Comparison of ENCODE assay signal across 23 cellular contexts in genomic region chr6:141824258-141824795, GRCh38.
"Had no signal": no experiment of that assay in that cellular context is flagged by ENCODE, and none has a peak within 500 bp of the region (broad histone marks: within the 10 kb centered on the region; RNA-seq: fewer than 3 reads in every experiment).

No MANE protein-coding gene starts in this region.

- DNase-seq: activated B cell treated with CpG ODN at 0.5 μM for 24 hours; activated CD4-positive, alpha-beta memory T cell treated with anti-CD3 and anti-CD28 coated beads for 36 hours; activated CD4-positive, alpha-beta T cell treated with anti-CD3 and anti-CD28 coated beads for 1 hour; activated CD4-positive, alpha-beta T cell treated with anti-CD3 and anti-CD28 coated beads, Interleukin-2, amount 10 ng/mL, durations not matched to agents 7 days and 5 days; activated CD8-positive, alpha-beta memory T cell treated with anti-CD3 and anti-CD28 coated beads for 24 hours; activated gamma-delta T cell; activated naive CD4-positive, alpha-beta T cell treated with anti-CD3 and anti-CD28 coated beads for 36 hours; activated T-cell treated with anti-CD3 and anti-CD28 coated beads, Interleukin-2, amount 50 U/mL, for 48 hours; central memory CD4-positive, alpha-beta T cell; MM.1S; NCI-H1105; NCI-H1436 treated with DMSO at 0.1 percent for 48 hours; NCI-H187; NCI-H2081; NCI-H446; NCI-H524; PC-3; SHP77 treated with DMSO at 0.1 percent for 48 hours; T-helper 17 cell; T-helper 9 cell had no signal

- FAIRE-seq: RCC 7860, TTC549 had no signal

- ATAC-seq: activated T-helper 17 cell treated with anti-CD3 and anti-CD28 coated beads, Interleukin-2, amount 50 U/mL, for 72 hours; PC-3; T-helper 17 cell had no signal
